9 cellular contexts compared by ENCODE assay signal in genomic region chr18:45775241-45775676, GRCh38. TPM values are rescaled to one million over a fixed set of nuclear protein-coding genes. Genes with fewer than 3 reads are reported as not detected.
DNase-seq lines count a peak whose midpoint lies in the region; ATAC-seq and TF ChIP-seq lines count a peak whose summit lies in the region.
"Had no signal": no experiment of that assay in that cellular context is flagged by ENCODE, and none has a peak within 500 bp of the region (broad histone marks: within the 10 kb centered on the region; RNA-seq: fewer than 3 reads in every experiment).

No MANE protein-coding gene starts in this region.

- DNase-seq in GM03348 (ENCODE audit: low spot score) (peak; percentile 78), T-cell (peak in 33 of 34 experiments; percentile 4 to 55 (median 38)), anterior cingulate cortex (lab: John Stamatoyannopoulos, UW) (peak in 56 of 58 donors; percentile 2 to 78 (median 31)), hippocampal formation (lab: John Stamatoyannopoulos, UW) (peak; percentile 5 to 30), sigmoid colon (peak; percentile 84), HK-2 (ENCODE audit: unreplicated experiment) (no peak), SW 1271 (lab: John Stamatoyannopoulos, UW) (no peak)

- peaks cover 18 to 41% (median 33%) of the 10 kb centered on the region in 3 donors for H3K4me1 Mint-ChIP-seq in T-cell

- H3K9me3 ChIP-seq in sigmoid colon, result no peaks in the 10 kb centered on the region

- ATAC-seq in HG02642 (IDR thresholded peaks at IDR 0.05; ENCODE audit: poor library complexity, unreplicated experiment) (peak; percentile 82), T-cell (replicated peaks in 1 of 4) (peak; percentile 67 to 74 (median 70))

- no peak for TF ChIP-seq CTCF in sigmoid colon (IDR thresholded peaks at IDR 0.05)

- peaks cover 3 to 17% of the 10 kb centered on the region in 2 donors for H3K27me3 Mint-ChIP-seq in T-cell

- H3K4me3 ChIP-seq in sigmoid colon, result peak overlapping the region; percentile 48 to 72 (median 62)

- peak overlapping the region; percentile 81 to 82 (median 81) for H3K4me3 Mint-ChIP-seq in T-cell

- intact Hi-C loops in sigmoid colon (cut with DNase I), result loop anchor here (10.0 kb wide), 1 partner anchor 60 kb away; no protein-coding TSS in a partner anchor

- peak overlapping the region; percentile 29 to 79 for H3K27ac Mint-ChIP-seq in T-cell

- CTCF ChIA-PET in T-cell (lab: Charles Lee), result no interaction called here

- H3K36me3 ChIP-seq in sigmoid colon, result no peaks in the 10 kb centered on the region

- H3K27me3 ChIP-seq in sigmoid colon, result peaks cover 0 to 13% (median 0%) of the 10 kb centered on the region in 3 donors

- H3K36me3 Mint-ChIP-seq in T-cell, result no peaks in the 10 kb centered on the region

- POLR2A ChIA-PET in T-cell (lab: Charles Lee), result interaction anchor here in 1 of 2 donors (0.5 kb wide), 1 partner anchor 55 kb away, joined by 5 read pairs; no protein-coding TSS in a partner anchor

- H3K4me1 ChIP-seq in sigmoid colon, result peaks cover 0 to 15% (median 7%) of the 10 kb centered on the region in 4 donors

- H3K9me3 Mint-ChIP-seq in T-cell, result no peaks in the 10 kb centered on the region

- H3K27ac ChIP-seq in sigmoid colon, result peak overlapping the region; percentile 66 to 78 (median 72)

- TF ChIP-seq EP300 in sigmoid colon (IDR thresholded peaks at IDR 0.05), result no peak

- TF ChIP-seq POLR2A in sigmoid colon (IDR thresholded peaks at IDR 0.05), result peak in 1 of 2 donors; percentile 9

- 4 to 8% methylated on average over 35 of the region's 35 CpGs for WGBS in sigmoid colon, 2 donors

RNA-seq across cellular contexts. Expression of gene SIGLEC15, which starts 50.2 kb away (rescaled TPM):
- total RNA-seq in T-cell, result under 1 TPM in 1 of 5 donors, not detected in 4; 0.33 TPM
- under 1 TPM in 1 of 4 donors, not detected in 3; 0.16 TPM for total RNA-seq in sigmoid colon
- polyA plus RNA-seq in sigmoid colon, result under 1 TPM; 0.09 to 0.60 (median 0.46) TPM
- total RNA-seq: activated CD8-positive, alpha-beta memory T cell treated with anti-CD3 and anti-CD28 coated beads for 36 hours had no signal

RNA-seq across cellular contexts. Expression of gene SLC14A1, which starts 51.3 kb away (rescaled TPM):
- 10 to 100 TPM in 1 of 5 donors, 1 to 10 TPM in 4; 1.8 to 30.8 (median 2.7) TPM for total RNA-seq in T-cell
- 10 to 100 TPM in 1 of 4 donors, 1 to 10 TPM in 2, not detected in 1; 1.3 to 14.4 (median 2.1) TPM for total RNA-seq in sigmoid colon
- polyA plus RNA-seq in sigmoid colon, result 1 to 10 TPM in 1 of 3 donors, under 1 TPM in 1, not detected in 1; 0.69 to 1.6 TPM

Comparison
In these comparisons a context has a peak if more than half of its experiments do, and no peak if none do; other contexts are left out.
1. DNase-seq: peak in GM03348 (single experiment), T-cell (33 of 34), anterior cingulate cortex (56 of 58), hippocampal formation (2 of 2) and sigmoid colon (single experiment); none in HK-2 (single experiment) and SW 1271 (0 of 2).